ENCODE assay signal across 8 cellular contexts in genomic region chrX:28586891-28587635, GRCh38. TPM values are rescaled to one million over a fixed set of nuclear protein-coding genes. Genes with fewer than 3 reads are reported as not detected.
DNase-seq lines count a peak whose midpoint lies in the region; ATAC-seq and FAIRE-seq lines count a peak whose summit lies in the region.

IL1RAPL1 (plus strand) TSS chrX:28587446.

- no peaks in the 10 kb centered on the region for H3K36me3 ChIP-seq in HAP-1 (replicated peaks)
- no peaks in the 10 kb centered on the region for H3K36me3 ChIP-seq in iPS-15b (ENCODE audit: control insufficient read depth, insufficient read depth, low read length)
- H3K36me3 ChIP-seq in small intestine (ENCODE audit: control insufficient read depth in 2 of 2, insufficient read depth in 2 of 2, low read length in 2 of 2), result no peaks in the 10 kb centered on the region

- H3K4me3 Mint-ChIP-seq in stimulated activated naive CD8-positive, alpha-beta T cell treated with anti-CD3 and anti-CD28 coated beads, Interleukin-15, amount 100 ng/mL, for 72 hours, result no peak within 1 kb of the TSS

- no peaks in the 10 kb centered on the region for H3K4me1 Mint-ChIP-seq in stimulated activated naive CD8-positive, alpha-beta T cell treated with anti-CD3 and anti-CD28 coated beads, Interleukin-15, amount 100 ng/mL, for 72 hours

- no peak within 1 kb of the TSS for H3K9ac ChIP-seq in iPS-15b (ENCODE audit: low read depth, low read length)

- H3K4me3 ChIP-seq in HAP-1 (peak within 1 kb of the TSS; percentile 44), iPS-15b (ENCODE audit: low read depth, low read length) (peak within 1 kb of the TSS; percentile 73), small intestine (ENCODE audit: low read depth in 1 of 2, low read length in 2 of 2) (no peak within 1 kb of the TSS)

- WGBS in small intestine, 3 donors, result 2 to 25% (median 10%) methylated on average over 17 of the region's 17 CpGs

- no peaks in the 10 kb centered on the region for H3K27me3 Mint-ChIP-seq in stimulated activated naive CD8-positive, alpha-beta T cell treated with anti-CD3 and anti-CD28 coated beads, Interleukin-15, amount 100 ng/mL, for 72 hours

- no peaks in the 10 kb centered on the region for H3K27me3 ChIP-seq in HAP-1 (ENCODE audit: low read depth)
- H3K27me3 ChIP-seq in iPS-15b (ENCODE audit: control insufficient read depth, insufficient read depth, low read length), result peaks cover 23% of the 10 kb centered on the region
- H3K27me3 ChIP-seq in small intestine (ENCODE audit: control insufficient read depth in 2 of 2, insufficient read depth in 2 of 2, low read length in 2 of 2), result no peaks in the 10 kb centered on the region

- H3K4me1 ChIP-seq in HAP-1 (peaks cover 22% of the 10 kb centered on the region), iPS-15b (ENCODE audit: control insufficient read depth, insufficient read depth, low read length) (peaks cover 18% of the 10 kb centered on the region), small intestine (ENCODE audit: control insufficient read depth in 2 of 2, insufficient read depth in 1 of 2, low read depth in 1 of 2, low read length in 1 of 2) (no peaks in the 10 kb centered on the region)

- ATAC-seq in HG03342 (IDR thresholded peaks at IDR 0.05; ENCODE audit: unreplicated experiment) (no peak), GM19324 (IDR thresholded peaks at IDR 0.05; ENCODE audit: low FRiP score, unreplicated experiment) (no peak), GM19467 (IDR thresholded peaks at IDR 0.05; ENCODE audit: unreplicated experiment) (no peak)
- no peak for ATAC-seq in stimulated activated naive CD8-positive, alpha-beta T cell treated with anti-CD3 and anti-CD28 coated beads, Interleukin-15, amount 100 ng/mL, for 72 hours

- no peak for FAIRE-seq in small intestine (lab: Jason Lieb, UNC)

- in situ Hi-C loops in HAP-1 (cut with MboI; ENCODE audit: low sequenced_read_pairs), result no loop called here

- H3K9me3 ChIP-seq in HAP-1, result no peaks in the 10 kb centered on the region
- H3K9me3 ChIP-seq in iPS-15b (ENCODE audit: control insufficient read depth, insufficient read depth, low read length), result no peaks in the 10 kb centered on the region
- no peaks in the 10 kb centered on the region for H3K9me3 ChIP-seq in small intestine (ENCODE audit: control insufficient read depth, low read depth)

- H3K27ac ChIP-seq in small intestine (ENCODE audit: low read depth in 1 of 2, low read length in 1 of 2), result no peak within 1 kb of the TSS

- no peak within 1 kb of the TSS for H3K27ac Mint-ChIP-seq in stimulated activated naive CD8-positive, alpha-beta T cell treated with anti-CD3 and anti-CD28 coated beads, Interleukin-15, amount 100 ng/mL, for 72 hours

- no peaks in the 10 kb centered on the region for H3K9me3 Mint-ChIP-seq in stimulated activated naive CD8-positive, alpha-beta T cell treated with anti-CD3 and anti-CD28 coated beads, Interleukin-15, amount 100 ng/mL, for 72 hours

- DNase-seq in HAP-1 (ENCODE audit: low spot score in 2 of 2) (peak; percentile 64 to 84), anterior cingulate cortex (lab: John Stamatoyannopoulos, UW) (peak in 37 of 58 donors; percentile 1 to 73 (median 24)), small intestine (peak; percentile 0)
- no peak for DNase-seq in stimulated activated naive CD8-positive, alpha-beta T cell treated with anti-CD3 and anti-CD28 coated beads, Interleukin-15, amount 100 ng/mL, for 72 hours

RNA-seq across cellular contexts. Expression of gene IL1RAPL1, which starts in this region (rescaled TPM):
- under 1 TPM in 1 of 3 donors, not detected in 2; 0.04 TPM for polyA plus RNA-seq in small intestine

Comparison
In these comparisons a context has a peak if more than half of its experiments do, and no peak if none do; other contexts are left out.
1. Peak in DNase-seq in small intestine; RNA of the gene not detected or under 1 TPM.
2. DNase-seq: peak in HAP-1 (2 of 2) and anterior cingulate cortex (37 of 58); none in stimulated activated naive CD8-positive, alpha-beta T cell treated with anti-CD3 and anti-CD28 coated beads, Interleukin-15, amount 100 ng/mL, for 72 hours (0 of 2).
3. H3K4me3 ChIP-seq: peak in HAP-1 (single experiment) and iPS-15b (single experiment); none in small intestine (0 of 2).